ENCODE assay signal across 8 cellular contexts in genomic region chr17:79951361-79952264, GRCh38.
DNase-seq lines count a peak whose midpoint lies in the region; ATAC-seq, FAIRE-seq and TF ChIP-seq lines count a peak whose summit lies in the region.

No MANE protein-coding gene starts in this region.

- FAIRE-seq in pancreas (lab: Jason Lieb, UNC), result no peak

- intact Hi-C loops in head of caudate nucleus (cut with DNase I), result no loop called here
- intact Hi-C loops in pancreas (cut with DNase I), result no loop called here

- 17 to 20% methylated on average over 31 of the region's 31 CpGs for WGBS in pancreas, 2 donors

- H3K9me3 ChIP-seq in OCI-LY3 (ENCODE audit: insufficient read depth, low read length) (no peaks in the 10 kb centered on the region), pancreas (no peaks in the 10 kb centered on the region)

- no peaks in the 10 kb centered on the region for H4K20me1 ChIP-seq in OCI-LY3 (ENCODE audit: insufficient read depth, low read length)

- TF ChIP-seq CTCF in BJ (IDR thresholded peaks at IDR 0.05; ENCODE audit: insufficient read depth, low read depth, low read length), result no peak
- no peak for TF ChIP-seq CTCF in OCI-LY3 (IDR thresholded peaks at IDR 0.05; ENCODE audit: low read depth, low read length)
- TF ChIP-seq CTCF in pancreas (IDR thresholded peaks at IDR 0.05), result no peak

- no peaks in the 10 kb centered on the region for H3K4me1 Mint-ChIP-seq in effector memory CD8-positive, alpha-beta T cell (ENCODE audit: low read depth in 2 of 2)

- CTCF ChIA-PET in BJ (lab: Yijun Ruan, JAX), result interaction anchor here (0.7 to 1.3 kb wide), 4 partner anchors 12 to 111 kb away, joined by 3 to 4 read pairs (median 3); no protein-coding TSS in a partner anchor

- no peak overlapping the region for H3K27ac Mint-ChIP-seq in effector memory CD8-positive, alpha-beta T cell

- no peaks in the 10 kb centered on the region for H3K79me2 ChIP-seq in OCI-LY3 (ENCODE audit: low read length)

- no peak overlapping the region for H3K9ac ChIP-seq in OCI-LY3 (ENCODE audit: low read length)

- H3K27ac ChIP-seq in OCI-LY3 (ENCODE audit: low read length) (no peak overlapping the region), pancreas (peak overlapping the region; percentile 57 to 85 (median 74))

- DNase-seq in BJ (ENCODE audit: low read depth), result peak; percentile 23
- peak; percentile 49 to 89 (median 72) for DNase-seq in head of caudate nucleus
- peak; percentile 69 to 88 (median 76) for DNase-seq in pancreas
- no peak for DNase-seq in NCI-H2196 treated with DMSO at 0.1 percent for 48 hours (lab: John Stamatoyannopoulos, UW; ENCODE audit: unreplicated experiment)
- DNase-seq in effector memory CD8-positive, alpha-beta T cell, result no peak
- no peak for DNase-seq in KG1 (lab: John Stamatoyannopoulos, UW)

- ATAC-seq in pancreas, result peak; percentile 74 to 80 (median 74)
- ATAC-seq in HG03095 (IDR thresholded peaks at IDR 0.05; ENCODE audit: unreplicated experiment), result no peak
- no peak for ATAC-seq in effector memory CD8-positive, alpha-beta T cell (replicated peaks)

- H3K4me1 ChIP-seq in OCI-LY3 (ENCODE audit: low read length), result no peaks in the 10 kb centered on the region
- H3K4me1 ChIP-seq in pancreas, result peaks cover 33 to 37% (median 33%) of the 10 kb centered on the region in 3 donors

- H3K4me2 ChIP-seq in OCI-LY3 (ENCODE audit: low read length), result peak overlapping the region; percentile 13; the same call in 1 of the 2 replicates

- no peak overlapping the region for H2AFZ ChIP-seq in OCI-LY3 (ENCODE audit: low read depth, low read length)

- no peaks in the 10 kb centered on the region for H3K36me3 Mint-ChIP-seq in effector memory CD8-positive, alpha-beta T cell (ENCODE audit: insufficient read depth)

- H3K27me3 ChIP-seq in BJ (ENCODE audit: control insufficient read depth, insufficient read depth, low read length) (no peaks in the 10 kb centered on the region), OCI-LY3 (ENCODE audit: low read depth, low read length) (no peaks in the 10 kb centered on the region), pancreas (no peaks in the 10 kb centered on the region)

- H3K36me3 ChIP-seq in BJ (ENCODE audit: control insufficient read depth, insufficient read depth, low read length) (peaks cover 7% of the 10 kb centered on the region), OCI-LY3 (replicated peaks; ENCODE audit: low read depth, low read length) (no peaks in the 10 kb centered on the region), pancreas (peaks cover 0 to 13% (median 0%) of the 10 kb centered on the region in 3 donors)

- H3K4me3 ChIP-seq in BJ (ENCODE audit: low read depth, low read length), result no peak overlapping the region
- H3K4me3 ChIP-seq in OCI-LY3 (ENCODE audit: low read length), result no peak overlapping the region
- H3K4me3 ChIP-seq in pancreas, result no peak overlapping the region

- H3K4me3 Mint-ChIP-seq in effector memory CD8-positive, alpha-beta T cell, result no peak overlapping the region

- H3K27me3 Mint-ChIP-seq in effector memory CD8-positive, alpha-beta T cell, result peaks cover under 1 to 1% of the 10 kb centered on the region in 2 donors

- no peaks in the 10 kb centered on the region for H3K9me3 Mint-ChIP-seq in effector memory CD8-positive, alpha-beta T cell

- POLR2A ChIA-PET in BJ (lab: Charles Lee), result no interaction called here

Comparison
In these comparisons a context has a peak if more than half of its experiments do, and no peak if none do; other contexts are left out.
1. DNase-seq: peak in BJ (single experiment), head of caudate nucleus (42 of 42) and pancreas (6 of 6); none in NCI-H2196 treated with DMSO at 0.1 percent for 48 hours (single experiment), effector memory CD8-positive, alpha-beta T cell (0 of 3) and KG1 (single experiment).
2. ATAC-seq: peak in pancreas (4 of 4); none in HG03095 (single experiment) and effector memory CD8-positive, alpha-beta T cell (single experiment).